8 cellular contexts compared by ENCODE assay signal in the genomic region with DNA sequence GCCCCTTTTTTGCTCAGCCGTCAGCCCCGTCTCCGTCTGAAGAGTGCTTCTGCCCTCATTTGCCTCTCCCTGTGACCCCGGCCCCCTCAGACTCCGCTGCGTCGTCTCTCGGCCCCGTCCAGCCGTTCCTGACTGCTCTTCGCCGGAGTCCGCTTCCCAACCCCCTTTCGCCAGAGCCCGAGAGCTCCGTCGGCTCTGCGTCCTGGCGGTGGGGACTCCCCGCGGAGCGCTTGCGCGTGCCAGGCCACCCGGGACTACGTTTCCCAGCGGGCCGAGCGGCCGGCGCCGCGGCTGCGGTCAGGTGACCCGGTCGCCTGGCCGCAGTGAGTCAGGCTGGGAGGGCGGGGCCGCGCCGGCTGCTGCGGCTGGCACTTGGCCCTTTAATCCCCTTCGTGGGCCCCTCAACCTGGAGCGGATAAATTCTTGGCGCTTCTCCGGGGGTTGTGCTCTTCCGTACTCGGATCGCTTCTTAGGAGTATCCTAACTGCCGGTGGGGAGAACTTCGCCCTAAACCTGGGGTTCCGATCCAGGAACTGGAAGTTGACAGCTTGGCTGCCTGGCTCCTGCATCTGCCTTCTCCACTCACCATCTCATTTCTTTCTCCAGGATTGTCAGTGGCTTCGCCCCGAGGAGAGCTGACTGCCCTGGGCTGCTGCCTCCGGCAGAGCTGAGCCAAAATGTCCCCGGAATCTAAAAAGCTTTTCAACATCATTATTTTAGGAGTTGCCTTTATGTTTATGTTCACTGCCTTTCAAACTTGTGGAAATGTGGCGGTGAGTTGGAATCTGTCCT. TPM values are rescaled to one million over a fixed set of nuclear protein-coding genes. Genes with fewer than 3 reads are reported as not detected.
A peak's percentile ranks its signal among the peaks of the same experiment; 100 is the strongest.
DNase-seq lines count a peak whose midpoint lies in the region; ATAC-seq and TF ChIP-seq lines count a peak whose summit lies in the region.

Gene MFSD11 (plus strand): TSS at position 444 of the 792 bp plus-strand sequence. CDS start 234 bp downstream, at position 678.

- H3K9me3 Mint-ChIP-seq in CD14-positive monocyte: peaks cover 0 to 2% (median 0%) of the 10 kb centered on the region in 7 donors
- H3K9me3 Mint-ChIP-seq in activated CD8-positive, alpha-beta T cell treated with anti-CD3 and anti-CD28 coated beads, Interleukin-2, amount 10 ng/mL, durations not matched to agents 7 days and 5 days (ENCODE audit: insufficient read depth): no peaks in the 10 kb centered on the region

- H3K4me1 Mint-ChIP-seq in CD14-positive monocyte: peaks cover 37% of the 10 kb centered on the region
- peaks cover 37% of the 10 kb centered on the region for H3K4me1 Mint-ChIP-seq in activated CD8-positive, alpha-beta T cell treated with anti-CD3 and anti-CD28 coated beads, Interleukin-2, amount 10 ng/mL, durations not matched to agents 7 days and 5 days (ENCODE audit: low read depth)

- DNase-seq in CD14-positive monocyte (ENCODE audit: low spot score) (peak; percentile 88), NCI-H82 treated with DMSO at 0.1 percent for 48 hours (lab: John Stamatoyannopoulos, UW; ENCODE audit: unreplicated experiment) (peak; percentile 87), ecto neural progenitor cell (ENCODE audit: low spot score) (peak; percentile 99), lower leg skin (ENCODE audit: low spot score in 2 of 2) (peak; percentile 87 to 98)
- DNase-seq in activated CD8-positive, alpha-beta T cell treated with anti-CD3 and anti-CD28 coated beads, Interleukin-2, amount 10 ng/mL, durations not matched to agents 7 days and 5 days: peak; percentile 92
- DNase-seq in stimulated activated CD4-positive, alpha-beta T cell treated with anti-CD3 and anti-CD28 coated beads, Interleukin-4, amount 100 ng/mL, for 4 hours: peak; percentile 91

- intact Hi-C loops in CD14-positive monocyte (cut with micrococcal nuclease) (loop anchor here in 1 of 2 donors (1.0 to 10.0 kb wide), 2 partner anchors 12 to 473 kb away; partner anchors contain the start of genes JMJD6, METTL23 and UBALD2), lower leg skin (cut with DNase I; ENCODE audit: low total_unique reads) (no loop called here)

- peaks cover 45 to 55% of the 10 kb centered on the region in 2 donors for H3K36me3 Mint-ChIP-seq in CD14-positive monocyte
- peaks cover 45% of the 10 kb centered on the region for H3K36me3 Mint-ChIP-seq in activated CD8-positive, alpha-beta T cell treated with anti-CD3 and anti-CD28 coated beads, Interleukin-2, amount 10 ng/mL, durations not matched to agents 7 days and 5 days (ENCODE audit: low read depth)

- peak within 1 kb of the TSS; percentile 97 for H3K4me3 Mint-ChIP-seq in CD14-positive monocyte
- peak within 1 kb of the TSS; percentile 94 for H3K4me3 Mint-ChIP-seq in activated CD8-positive, alpha-beta T cell treated with anti-CD3 and anti-CD28 coated beads, Interleukin-2, amount 10 ng/mL, durations not matched to agents 7 days and 5 days

- TF ChIP-seq CTCF in CD14-positive monocyte (IDR thresholded peaks at IDR 0.05) (no peak), lower leg skin (IDR thresholded peaks at IDR 0.05) (no peak)

- ATAC-seq in GM19395 (IDR thresholded peaks at IDR 0.05; ENCODE audit: unreplicated experiment): peak; percentile 63
- peak; percentile 50 for ATAC-seq in HG03521 (IDR thresholded peaks at IDR 0.05; ENCODE audit: unreplicated experiment)
- ATAC-seq in activated CD8-positive, alpha-beta T cell treated with anti-CD3 and anti-CD28 coated beads, Interleukin-2, amount 10 ng/mL, durations not matched to agents 7 days and 5 days: peak; percentile 56

- CTCF ChIA-PET in activated CD8-positive, alpha-beta T cell treated with anti-CD3 and anti-CD28 coated beads, Interleukin-2, amount 10 ng/mL, durations not matched to agents 7 days and 5 days (lab: Charles Lee): interaction anchor here (1.0 to 10.5 kb wide), 8 partner anchors 9 to 349 kb away, joined by 3 to 76 read pairs (median 4); partner anchors contain the start of genes JMJD6 and METTL23

- POLR2A ChIA-PET in activated CD8-positive, alpha-beta T cell treated with anti-CD3 and anti-CD28 coated beads, Interleukin-2, amount 10 ng/mL, durations not matched to agents 7 days and 5 days (lab: Charles Lee): interaction anchor here (0.7 to 7.9 kb wide), 12 partner anchors 9 to 180 kb away, joined by 3 to 160 read pairs (median 6); partner anchors contain the start of genes JMJD6 and METTL23

- peaks cover 0 to 2% (median 0%) of the 10 kb centered on the region in 3 donors for H3K27me3 Mint-ChIP-seq in CD14-positive monocyte (ENCODE audit: low read depth in 3 of 3)
- H3K27me3 Mint-ChIP-seq in activated CD8-positive, alpha-beta T cell treated with anti-CD3 and anti-CD28 coated beads, Interleukin-2, amount 10 ng/mL, durations not matched to agents 7 days and 5 days (ENCODE audit: low read depth): no peaks in the 10 kb centered on the region

- peak within 1 kb of the TSS; percentile 98 to 100 (median 99) for H3K27ac Mint-ChIP-seq in CD14-positive monocyte
- peak within 1 kb of the TSS; percentile 95 for H3K27ac Mint-ChIP-seq in activated CD8-positive, alpha-beta T cell treated with anti-CD3 and anti-CD28 coated beads, Interleukin-2, amount 10 ng/mL, durations not matched to agents 7 days and 5 days

- WGBS in lower leg skin, 2 donors: 0 to 1% methylated on average over 28 to 47 of the region's 57 CpGs

- peak within 1 kb of the TSS; percentile 87 for H3K4me3 ChIP-seq in lower leg skin (ENCODE audit: low read depth, poor library complexity, severe bottlenecking)

- TF ChIP-seq POLR2A in lower leg skin (IDR thresholded peaks at IDR 0.05): no peak

RNA-seq across cellular contexts. Expression of gene MFSD11, which starts in this region (rescaled TPM):
- 10 to 100 TPM; 23.8 to 24.8 TPM for polyA plus RNA-seq in CD14-positive monocyte
- 10 to 100 TPM; 22.1 to 22.8 TPM for total RNA-seq in activated CD8-positive, alpha-beta T cell treated with anti-CD3 and anti-CD28 coated beads, Interleukin-2, amount 10 ng/mL, durations not matched to agents 7 days and 5 days
- total RNA-seq in lower leg skin: 10 to 100 TPM; 33.4 to 38.4 (median 33.8) TPM

Comparison
In these comparisons a context has a peak if more than half of its experiments do, and no peak if none do; other contexts are left out.
1. Peak in every context shown above with its lines: DNase-seq, ATAC-seq and H3K4me3 ChIP-seq.